In genomic region chr6:87658516-87658915, GRCh38 we compare ENCODE assay signal across 14 cellular contexts. TPM values are rescaled to one million over a fixed set of nuclear protein-coding genes. Genes with fewer than 3 reads are reported as not detected.
DNase-seq lines count a peak whose midpoint lies in the region; TF ChIP-seq lines count a peak whose summit lies in the region.
"Had no signal": no experiment of that assay in that cellular context is flagged by ENCODE, and none has a peak within 500 bp of the region (broad histone marks: within the 10 kb centered on the region; RNA-seq: fewer than 3 reads in every experiment).

No MANE protein-coding gene starts in this region.

- no peak for DNase-seq in activated naive CD4-positive, alpha-beta T cell treated with anti-CD3 and anti-CD28 coated beads, Interleukin-2, amount 10 ng/mL, durations not matched to agents 7 days and 5 days
- DNase-seq in activated naive CD4-positive, alpha-beta T cell (lab: John Stamatoyannopoulos, UW), result no peak
- DNase-seq in choroid plexus epithelial cell (ENCODE audit: low read depth) (peak; percentile 51), lung microvascular endothelial cell (ENCODE audit: low read depth in 2 of 2) (peak; percentile 15 to 27), smooth muscle cell (lab: John Stamatoyannopoulos, UW; ENCODE audit: unreplicated experiment) (no peak), NCI-H187 (lab: John Stamatoyannopoulos, UW) (no peak), immature natural killer cell (no peak), hypothalamus (lab: John Stamatoyannopoulos, UW) (no peak)
- DNase-seq: 8988T, GM23248, NCI-H1048, NCI-H2171 treated with DMSO at 0.1 percent for 48 hours, NCI-H510A had no signal

- H3K27ac Mint-ChIP-seq in activated naive CD4-positive, alpha-beta T cell treated with anti-CD3 and anti-CD28 coated beads, Interleukin-2, amount 10 ng/mL, durations not matched to agents 7 days and 5 days, result peak overlapping the region; percentile 42
- peak overlapping the region in 1 of 6 donors; percentile 40 for H3K27ac Mint-ChIP-seq in immature natural killer cell

- TF ChIP-seq CTCF in choroid plexus epithelial cell (conservative IDR thresholded peaks at IDR 0.05; ENCODE audit: low read depth, low read length) (no peak), smooth muscle cell (IDR thresholded peaks at IDR 0.05; ENCODE audit: borderline replicate concordance, insufficient read depth, poor library complexity, severe bottlenecking) (no peak)

- no peaks in the 10 kb centered on the region for H3K79me2 ChIP-seq in smooth muscle cell (ENCODE audit: low read depth)

- H3K36me3 ChIP-seq in smooth muscle cell (ENCODE audit: low read depth), result no peaks in the 10 kb centered on the region
- H3K36me3 ChIP-seq: BLaER1 treated with 17β-estradiol and CSF1 and Interleukin-3, amounts not matched to agents 10 nM and 100 nM had no signal

- no peaks in the 10 kb centered on the region for H3K9me3 ChIP-seq in smooth muscle cell (replicated peaks; ENCODE audit: low read depth)
- H3K9me3 ChIP-seq: BLaER1 treated with 17β-estradiol and CSF1 and Interleukin-3, amounts not matched to agents 10 nM and 100 nM had no signal

- no peaks in the 10 kb centered on the region for H3K9me3 Mint-ChIP-seq in activated naive CD4-positive, alpha-beta T cell treated with anti-CD3 and anti-CD28 coated beads, Interleukin-2, amount 10 ng/mL, durations not matched to agents 7 days and 5 days
- no peaks in the 10 kb centered on the region for H3K9me3 Mint-ChIP-seq in immature natural killer cell

- H3K4me1 Mint-ChIP-seq in activated naive CD4-positive, alpha-beta T cell treated with anti-CD3 and anti-CD28 coated beads, Interleukin-2, amount 10 ng/mL, durations not matched to agents 7 days and 5 days, result peaks cover 36% of the 10 kb centered on the region
- H3K4me1 Mint-ChIP-seq in immature natural killer cell, result no peaks in the 10 kb centered on the region

- H4K20me1 ChIP-seq in smooth muscle cell (ENCODE audit: low read depth), result no peaks in the 10 kb centered on the region
- H4K20me1 ChIP-seq: BLaER1 treated with 17β-estradiol and CSF1 and Interleukin-3, amounts not matched to agents 10 nM and 100 nM had no signal

- no peak overlapping the region for H3K27ac ChIP-seq in smooth muscle cell (ENCODE audit: low read depth)
- H3K27ac ChIP-seq: GM23248 had no signal

- no peak overlapping the region for H3K4me3 Mint-ChIP-seq in activated naive CD4-positive, alpha-beta T cell treated with anti-CD3 and anti-CD28 coated beads, Interleukin-2, amount 10 ng/mL, durations not matched to agents 7 days and 5 days
- H3K4me3 Mint-ChIP-seq in immature natural killer cell, result no peak overlapping the region

- H3K27me3 ChIP-seq in smooth muscle cell (ENCODE audit: low read depth), result no peaks in the 10 kb centered on the region
- H3K27me3 ChIP-seq: BLaER1 treated with 17β-estradiol and CSF1 and Interleukin-3, amounts not matched to agents 10 nM and 100 nM had no signal

- no peaks in the 10 kb centered on the region for H3F3A ChIP-seq in smooth muscle cell (ENCODE audit: low read depth)

- H3K36me3 Mint-ChIP-seq in activated naive CD4-positive, alpha-beta T cell treated with anti-CD3 and anti-CD28 coated beads, Interleukin-2, amount 10 ng/mL, durations not matched to agents 7 days and 5 days, result peaks cover 54% of the 10 kb centered on the region
- H3K36me3 Mint-ChIP-seq in immature natural killer cell, result peaks cover 17 to 40% (median 29%) of the 10 kb centered on the region in 3 donors

- no peak overlapping the region for H2AFZ ChIP-seq in smooth muscle cell (ENCODE audit: low read depth)
- H2AFZ ChIP-seq: GM23248 had no signal

- H3K9ac ChIP-seq in smooth muscle cell (ENCODE audit: low read depth), result no peak overlapping the region
- H3K9ac ChIP-seq: BLaER1 treated with 17β-estradiol and CSF1 and Interleukin-3, amounts not matched to agents 10 nM and 100 nM; GM23248 had no signal

- peak overlapping the region; percentile 24 for H3K4me2 ChIP-seq in smooth muscle cell

- no peaks in the 10 kb centered on the region for H3K27me3 Mint-ChIP-seq in activated naive CD4-positive, alpha-beta T cell treated with anti-CD3 and anti-CD28 coated beads, Interleukin-2, amount 10 ng/mL, durations not matched to agents 7 days and 5 days
- no peaks in the 10 kb centered on the region for H3K27me3 Mint-ChIP-seq in immature natural killer cell (ENCODE audit: low read depth in 3 of 3)

- H3K4me3 ChIP-seq in choroid plexus epithelial cell (ENCODE audit: low read depth, low read length) (no peak overlapping the region), smooth muscle cell (no peak overlapping the region)
- H3K4me3 ChIP-seq: BLaER1 treated with 17β-estradiol and CSF1 and Interleukin-3, amounts not matched to agents 10 nM and 100 nM; GM23248 had no signal

- CTCF ChIA-PET in activated naive CD4-positive, alpha-beta T cell treated with anti-CD3 and anti-CD28 coated beads, Interleukin-2, amount 10 ng/mL, durations not matched to agents 7 days and 5 days (lab: Charles Lee), result no interaction called here

- H3K4me1 ChIP-seq in smooth muscle cell (ENCODE audit: low read depth), result peaks cover 4% of the 10 kb centered on the region

RNA-seq across cellular contexts. Expression of gene AKIRIN2, which starts 43.5 kb away (rescaled TPM):
- total RNA-seq in lung microvascular endothelial cell (9.8 and 15.7 TPM in 2 replicates), smooth muscle cell (29.5 and 29.6 TPM in 2 replicates)
- polyA plus RNA-seq in smooth muscle cell (50.5 and 60.3 TPM in 2 replicates), immature natural killer cell (10 to 100 TPM; 35.6 to 53.8 (median 42.0) TPM)

Comparison
In these comparisons a context has a peak if more than half of its experiments do, and no peak if none do; other contexts are left out.
1. DNase-seq: peak in choroid plexus epithelial cell (single experiment) and lung microvascular endothelial cell (2 of 2); none in activated naive CD4-positive, alpha-beta T cell treated with anti-CD3 and anti-CD28 coated beads, Interleukin-2, amount 10 ng/mL, durations not matched to agents 7 days and 5 days (single experiment), activated naive CD4-positive, alpha-beta T cell (0 of 4), smooth muscle cell (single experiment), NCI-H187 (0 of 2), immature natural killer cell (0 of 3) and hypothalamus (0 of 51).